10 cellular contexts compared by ENCODE assay signal in the genomic region with DNA sequence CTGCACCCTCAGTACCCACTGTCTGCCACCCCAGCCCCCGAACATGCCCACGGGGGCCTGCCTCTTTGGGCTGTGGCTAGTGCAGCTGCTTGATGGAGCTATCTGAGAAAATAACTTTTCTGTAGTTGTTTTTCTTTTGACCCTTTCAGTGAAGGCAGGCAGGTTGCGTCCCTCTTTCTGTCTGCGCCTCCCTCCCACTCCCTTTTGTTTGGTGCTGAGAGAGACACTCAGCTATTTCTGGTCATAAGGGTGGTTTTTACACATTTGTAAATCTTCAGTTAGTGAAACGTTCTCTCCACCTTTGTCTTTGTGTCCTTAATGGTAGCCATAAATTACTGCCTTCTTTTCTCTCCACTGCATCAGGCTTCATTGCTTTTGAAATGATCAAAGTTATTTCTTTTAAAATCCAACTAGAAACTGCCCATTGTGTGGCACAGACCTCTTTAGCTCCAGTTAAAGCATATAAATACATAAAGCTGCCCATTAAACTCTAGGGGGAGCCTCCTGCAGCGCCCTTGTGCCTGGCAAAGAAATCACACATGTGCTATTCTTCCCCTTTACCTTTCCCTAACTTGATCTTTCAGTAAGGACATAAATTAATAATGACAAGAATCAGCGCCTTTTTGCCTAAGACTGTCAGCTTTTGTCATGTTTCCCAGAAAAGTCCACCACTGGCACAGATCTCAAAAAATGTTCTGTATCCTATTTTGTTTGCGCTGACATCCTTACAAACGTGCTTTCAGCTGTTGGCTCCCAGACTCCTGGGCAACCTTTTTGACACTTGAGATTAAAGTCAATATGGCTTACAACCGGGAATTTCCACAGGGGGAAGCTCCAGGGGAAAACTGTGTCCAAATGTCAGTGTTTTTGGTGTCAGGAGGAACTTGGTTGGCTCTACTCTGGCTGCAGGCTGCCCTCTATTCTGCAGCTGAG. TPM values are rescaled to one million over a fixed set of nuclear protein-coding genes. Genes with fewer than 3 reads are reported as not detected.
DNase-seq lines count a peak whose midpoint lies in the region; TF ChIP-seq lines count a peak whose summit lies in the region.
"Had no signal": no experiment of that assay in that cellular context is flagged by ENCODE, and none has a peak within 500 bp of the region (broad histone marks: within the 10 kb centered on the region; RNA-seq: fewer than 3 reads in every experiment).

No MANE protein-coding gene starts in this region.

- 58 to 76% methylated on average over 6 to 10 of the region's 10 CpGs for WGBS in transverse colon (ENCODE audit: low coverage in 1 of 2), 2 donors

- in situ Hi-C loops in transverse colon (cut with MboI; ENCODE audit: low pct_ligation_motif_present in 1 of 4, low pct_unique_long_range_greater_than_20kb in 1 of 4, low sequenced_read_pairs in 3 of 4) = no loop called here

- no peak overlapping the region for H3K9ac ChIP-seq in neural progenitor cell

- peaks cover 19% of the 10 kb centered on the region for H3K4me1 Mint-ChIP-seq in neural progenitor cell
- H3K4me1 Mint-ChIP-seq: activated naive CD8-positive, alpha-beta T cell treated with anti-CD3 and anti-CD28 coated beads, Interleukin-2, amount 10 ng/mL, durations not matched to agents 7 days and 5 days had no signal

- DNase-seq in NCI-H510A treated with DMSO at 0.1 percent for 48 hours (lab: John Stamatoyannopoulos, UW) (peak; percentile 12), NCI-H510A (lab: John Stamatoyannopoulos, UW) (no peak), astrocyte of the hippocampus (ENCODE audit: low read depth, low spot score) (peak; percentile 22), neural progenitor cell (ENCODE audit: low spot score) (no peak), NCI-H128 (lab: John Stamatoyannopoulos, UW; ENCODE audit: unreplicated experiment) (no peak), transverse colon (no peak)
- DNase-seq in activated CD4-positive, alpha-beta T cell treated with anti-CD3 and anti-CD28 coated beads, Interleukin-2, amount 50 U/mL, for 4 hours = no peak
- DNase-seq: activated naive CD8-positive, alpha-beta T cell treated with anti-CD3 and anti-CD28 coated beads, Interleukin-2, amount 10 ng/mL, durations not matched to agents 7 days and 5 days; COR-L47 had no signal

- peaks cover 22% of the 10 kb centered on the region for H3K4me1 ChIP-seq in neural progenitor cell
- H3K4me1 ChIP-seq in transverse colon = peaks cover 0 to 29% (median 13%) of the 10 kb centered on the region in 4 donors

- peak overlapping the region; percentile 65 for H3K4me3 Mint-ChIP-seq in neural progenitor cell

- H3K27ac Mint-ChIP-seq in neural progenitor cell = no peak overlapping the region
- H3K27ac Mint-ChIP-seq: activated naive CD8-positive, alpha-beta T cell treated with anti-CD3 and anti-CD28 coated beads, Interleukin-2, amount 10 ng/mL, durations not matched to agents 7 days and 5 days had no signal

- intact Hi-C loops in transverse colon (cut with DNase I; ENCODE audit: low total_unique reads) = loop anchor here (5.0 kb wide), 1 partner anchor 76 kb away; no protein-coding TSS in a partner anchor

- no peak for TF ChIP-seq POLR2A in transverse colon (IDR thresholded peaks at IDR 0.05)

- no peaks in the 10 kb centered on the region for H3K36me3 Mint-ChIP-seq in neural progenitor cell
- H3K36me3 Mint-ChIP-seq: activated naive CD8-positive, alpha-beta T cell treated with anti-CD3 and anti-CD28 coated beads, Interleukin-2, amount 10 ng/mL, durations not matched to agents 7 days and 5 days had no signal

- H3K4me3 ChIP-seq in neural progenitor cell = no peak overlapping the region
- H3K4me3 ChIP-seq in transverse colon = no peak overlapping the region

- TF ChIP-seq CTCF in LNCAP (IDR thresholded peaks at IDR 0.05) (peak; percentile 45; the same call in 1 of the 2 replicates), neural progenitor cell (IDR thresholded peaks at IDR 0.05) (peak; percentile 29), transverse colon (IDR thresholded peaks at IDR 0.05) (peak in 2 of 5 experiments; percentile 2 to 7)

- H3K36me3 ChIP-seq in neural progenitor cell (no peaks in the 10 kb centered on the region), transverse colon (no peaks in the 10 kb centered on the region)

- H3K27ac ChIP-seq in neural progenitor cell = no peak overlapping the region
- no peak overlapping the region for H3K27ac ChIP-seq in transverse colon

- H3K9me3 Mint-ChIP-seq in neural progenitor cell = no peaks in the 10 kb centered on the region
- H3K9me3 Mint-ChIP-seq: activated naive CD8-positive, alpha-beta T cell treated with anti-CD3 and anti-CD28 coated beads, Interleukin-2, amount 10 ng/mL, durations not matched to agents 7 days and 5 days had no signal

- H3K9me3 ChIP-seq in neural progenitor cell (ENCODE audit: low read depth) (no peaks in the 10 kb centered on the region), transverse colon (no peaks in the 10 kb centered on the region)

- H3F3A ChIP-seq in neural progenitor cell (ENCODE audit: low read depth) = peaks cover 17% of the 10 kb centered on the region

- peaks cover 48% of the 10 kb centered on the region for H3K27me3 ChIP-seq in neural progenitor cell
- peaks cover 9% of the 10 kb centered on the region for H3K27me3 ChIP-seq in transverse colon

- peak overlapping the region; percentile 28 for H2AFZ ChIP-seq in neural progenitor cell (replicated peaks)

- TF ChIP-seq EP300 in transverse colon (IDR thresholded peaks at IDR 0.05; ENCODE audit: low read depth) = no peak

- H3K27me3 Mint-ChIP-seq in neural progenitor cell (ENCODE audit: insufficient read depth, low read depth) = peaks cover 27% of the 10 kb centered on the region

- H3K79me2 ChIP-seq in neural progenitor cell (ENCODE audit: low read depth) = no peaks in the 10 kb centered on the region

- H4K20me1 ChIP-seq in neural progenitor cell (ENCODE audit: low read depth) = no peaks in the 10 kb centered on the region

- peak overlapping the region; percentile 31 for H3K4me2 ChIP-seq in neural progenitor cell

RNA-seq across cellular contexts. Expression of gene SCUBE2, which starts 1.7 kb away (rescaled TPM):
- total RNA-seq in neural progenitor cell (ENCODE audit: low replicate concordance) (21.2 and 42.1 TPM in 2 replicates), transverse colon (10 to 100 TPM in 2 of 4 donors, 1 to 10 TPM in 2; 4.6 to 20.0 (median 10.9) TPM)
- total RNA-seq: activated naive CD8-positive, alpha-beta T cell treated with anti-CD3 and anti-CD28 coated beads, Interleukin-2, amount 10 ng/mL, durations not matched to agents 7 days and 5 days had no signal

Comparison
In these comparisons a context has a peak if more than half of its experiments do, and no peak if none do; other contexts are left out.
1. DNase-seq: peak in NCI-H510A treated with DMSO at 0.1 percent for 48 hours (single experiment) and astrocyte of the hippocampus (single experiment); none in NCI-H510A (single experiment), neural progenitor cell (single experiment), NCI-H128 (single experiment), transverse colon (single experiment) and activated CD4-positive, alpha-beta T cell treated with anti-CD3 and anti-CD28 coated beads, Interleukin-2, amount 50 U/mL, for 4 hours (0 of 2).